Comparison of ENCODE assay signal across 22 cellular contexts in the genomic region with DNA sequence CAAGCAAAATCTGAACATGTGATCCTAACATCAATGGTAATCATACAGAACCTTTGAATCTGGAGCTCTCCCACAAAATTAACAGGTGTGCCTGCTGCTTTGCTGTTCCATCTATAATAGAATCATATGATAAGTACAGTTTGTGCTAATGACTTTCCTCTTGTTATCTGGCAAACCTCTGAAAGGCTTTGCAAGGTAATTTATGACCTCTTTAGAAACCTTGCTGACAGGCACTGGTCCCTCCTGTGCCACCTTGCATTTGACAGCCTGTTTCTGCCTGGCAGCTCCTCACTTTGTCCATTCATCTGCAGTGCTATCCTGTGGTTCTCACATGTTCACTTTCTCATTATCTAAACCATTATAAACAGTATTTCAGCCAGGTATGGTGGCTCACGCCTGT. TPM values are rescaled to one million over a fixed set of nuclear protein-coding genes. Genes with fewer than 3 reads are reported as not detected.
"Had no signal": no experiment of that assay in that cellular context is flagged by ENCODE, and none has a peak within 500 bp of the region (broad histone marks: within the 10 kb centered on the region; RNA-seq: fewer than 3 reads in every experiment).

No MANE protein-coding gene starts in this region.

- H3K27me3 Mint-ChIP-seq: stimulated activated naive CD8-positive, alpha-beta T cell treated with anti-CD3 and anti-CD28 coated beads, Interleukin-15, amount 100 ng/mL, for 72 hours had no signal

- H3K4me1 Mint-ChIP-seq: activated CD4-positive, alpha-beta T cell treated with anti-CD3 and anti-CD28 coated beads, Interleukin-2, amount 10 ng/mL, durations not matched to agents 7 days and 5 days; endodermal cell; natural killer cell; stimulated activated naive CD8-positive, alpha-beta T cell treated with anti-CD3 and anti-CD28 coated beads, Interleukin-15, amount 100 ng/mL, for 72 hours had no signal

- DNase-seq: activated CD4-positive, alpha-beta T cell treated with anti-CD3 and anti-CD28 coated beads, Interleukin-2, amount 10 ng/mL, durations not matched to agents 7 days and 5 days; activated CD4-positive, CD25-positive, alpha-beta regulatory T cell; activated naive CD4-positive, alpha-beta T cell; dorsolateral prefrontal cortex; endodermal cell; head of caudate nucleus; kidney glomerular epithelial cell; mesenchymal stem cell; natural killer cell; sigmoid colon; spleen; stimulated activated CD4-positive, alpha-beta T cell treated with anti-CD3 and anti-CD28 coated beads, Interleukin-1b, Interleukin-23, amount 100 ng/mL, for 48 hours; stimulated activated naive CD8-positive, alpha-beta T cell treated with anti-CD3 and anti-CD28 coated beads, Interleukin-15, amount 100 ng/mL, for 72 hours; testis; upper lobe of left lung had no signal

- H3K27ac ChIP-seq: ascending aorta, dorsolateral prefrontal cortex, neutrophil, parathyroid adenoma, sigmoid colon, spleen, testis, upper lobe of left lung had no signal

- H3K9me3 ChIP-seq: ascending aorta, neutrophil, sigmoid colon, spleen, testis, upper lobe of left lung had no signal

- H3K4me3 Mint-ChIP-seq: activated CD4-positive, alpha-beta T cell treated with anti-CD3 and anti-CD28 coated beads, Interleukin-2, amount 10 ng/mL, durations not matched to agents 7 days and 5 days; endodermal cell; natural killer cell; stimulated activated naive CD8-positive, alpha-beta T cell treated with anti-CD3 and anti-CD28 coated beads, Interleukin-15, amount 100 ng/mL, for 72 hours had no signal

- H3K27ac Mint-ChIP-seq: activated CD4-positive, alpha-beta T cell treated with anti-CD3 and anti-CD28 coated beads, Interleukin-2, amount 10 ng/mL, durations not matched to agents 7 days and 5 days; endodermal cell; natural killer cell; stimulated activated naive CD8-positive, alpha-beta T cell treated with anti-CD3 and anti-CD28 coated beads, Interleukin-15, amount 100 ng/mL, for 72 hours had no signal

- ATAC-seq: natural killer cell; stimulated activated naive CD8-positive, alpha-beta T cell treated with anti-CD3 and anti-CD28 coated beads, Interleukin-15, amount 100 ng/mL, for 72 hours had no signal

- H3K27me3 ChIP-seq: ascending aorta, dorsolateral prefrontal cortex, neutrophil, sigmoid colon, spleen, testis, upper lobe of left lung had no signal

- H3K9me3 Mint-ChIP-seq: activated CD4-positive, alpha-beta T cell treated with anti-CD3 and anti-CD28 coated beads, Interleukin-2, amount 10 ng/mL, durations not matched to agents 7 days and 5 days; endodermal cell; natural killer cell; stimulated activated naive CD8-positive, alpha-beta T cell treated with anti-CD3 and anti-CD28 coated beads, Interleukin-15, amount 100 ng/mL, for 72 hours had no signal

- H3K36me3 Mint-ChIP-seq: natural killer cell had no signal

RNA-seq across cellular contexts. Expression of gene HTR3C, which starts 10.2 kb away (rescaled TPM):
- total RNA-seq: activated CD4-positive, alpha-beta T cell treated with anti-CD3 and anti-CD28 coated beads, Interleukin-2, amount 10 ng/mL, durations not matched to agents 7 days and 5 days; ascending aorta; bronchial epithelial cell; dorsolateral prefrontal cortex; endodermal cell; epithelial cell of proximal tubule; frontal cortex; liver; natural killer cell; sigmoid colon; spleen had no signal

RNA-seq across cellular contexts. Expression of gene HTR3D, which starts 11.1 kb away (rescaled TPM):
- total RNA-seq: activated CD4-positive, alpha-beta T cell treated with anti-CD3 and anti-CD28 coated beads, Interleukin-2, amount 10 ng/mL, durations not matched to agents 7 days and 5 days; ascending aorta; bronchial epithelial cell; dorsolateral prefrontal cortex; endodermal cell; epithelial cell of proximal tubule; frontal cortex; liver; natural killer cell; sigmoid colon; spleen; testis; upper lobe of left lung had no signal

RNA-seq across cellular contexts. Expression of gene HTR3E, which starts 54.2 kb away (rescaled TPM):
- total RNA-seq: activated CD4-positive, alpha-beta T cell treated with anti-CD3 and anti-CD28 coated beads, Interleukin-2, amount 10 ng/mL, durations not matched to agents 7 days and 5 days; ascending aorta; bronchial epithelial cell; dorsolateral prefrontal cortex; endodermal cell; epithelial cell of proximal tubule; frontal cortex; liver; natural killer cell; sigmoid colon; spleen; upper lobe of left lung had no signal
